In genomic region chr2:94767336-94767735, GRCh38 we compare ENCODE assay signal across 19 cellular contexts.
"Had no signal": no experiment of that assay in that cellular context is flagged by ENCODE, and none has a peak within 500 bp of the region (broad histone marks: within the 10 kb centered on the region; RNA-seq: fewer than 3 reads in every experiment).

No MANE protein-coding gene starts in this region.

- ATAC-seq: effector memory CD8-positive, alpha-beta T cell; esophagus mucosa; gastroesophageal sphincter; heart right ventricle; left cardiac atrium; left lung; left ventricle myocardium superior; lower lobe of right lung; mucosa of descending colon had no signal

- DNase-seq: colonic mucosa; cortex of kidney; effector CD8-positive, alpha-beta T cell; effector memory CD8-positive, alpha-beta T cell; endodermal cell; erythroblast; esophagus squamous epithelium; foreskin fibroblast; foreskin melanocyte; heart right ventricle; hippocampal formation; left cardiac atrium; left lung; left ventricle myocardium superior; lower lobe of right lung; mesenchymal stem cell; mucosa of descending colon had no signal
